Comparison of ENCODE assay signal across 7 cellular contexts in genomic region chr12:80195143-80195726, GRCh38.
DNase-seq lines count a peak whose midpoint lies in the region; ATAC-seq and TF ChIP-seq lines count a peak whose summit lies in the region.

No MANE protein-coding gene starts in this region.

- no peaks in the 10 kb centered on the region for H3K27me3 Mint-ChIP-seq in neural progenitor cell (ENCODE audit: insufficient read depth, low read depth)

- no peaks in the 10 kb centered on the region for H3K36me3 ChIP-seq in neural progenitor cell

- H3K4me3 ChIP-seq in neural progenitor cell, result no peak overlapping the region

- no peaks in the 10 kb centered on the region for H3K4me1 ChIP-seq in neural progenitor cell

- H2AFZ ChIP-seq in neural progenitor cell (replicated peaks), result peak overlapping the region; percentile 2

- H3K9me3 Mint-ChIP-seq in neural progenitor cell, result no peaks in the 10 kb centered on the region

- no peaks in the 10 kb centered on the region for H3K9me3 ChIP-seq in neural progenitor cell (ENCODE audit: low read depth)

- peaks cover 12% of the 10 kb centered on the region for H3K4me1 Mint-ChIP-seq in neural progenitor cell

- H3K36me3 Mint-ChIP-seq in neural progenitor cell, result no peaks in the 10 kb centered on the region

- no peak overlapping the region for H3K4me2 ChIP-seq in neural progenitor cell

- H3K27me3 ChIP-seq in neural progenitor cell, result no peaks in the 10 kb centered on the region

- no peak overlapping the region for H3K27ac ChIP-seq in neural progenitor cell

- TF ChIP-seq CTCF in GM12872 (IDR thresholded peaks at IDR 0.05; ENCODE audit: insufficient read depth, low read depth, low read length) (peak; percentile 50), neural progenitor cell (IDR thresholded peaks at IDR 0.05) (peak; percentile 76)

- ATAC-seq in HG02610 (IDR thresholded peaks at IDR 0.05; ENCODE audit: unreplicated experiment) (peak; percentile 62), GM21423 (IDR thresholded peaks at IDR 0.05; ENCODE audit: unreplicated experiment) (no peak)

- no peak overlapping the region for H3K27ac Mint-ChIP-seq in neural progenitor cell

- no peak overlapping the region for H3K4me3 Mint-ChIP-seq in neural progenitor cell

- peak; percentile 12 for DNase-seq in NCI-H526 treated with DMSO at 0.1 percent for 48 hours (lab: John Stamatoyannopoulos, UW)
- DNase-seq in dermis blood vessel endothelial cell, result peak; percentile 85
- DNase-seq in neural progenitor cell (ENCODE audit: low spot score), result peak; percentile 71
- DNase-seq in cerebellum (ENCODE audit: low spot score), result no peak

- no peak overlapping the region for H3K9ac ChIP-seq in neural progenitor cell

- H3F3A ChIP-seq in neural progenitor cell (ENCODE audit: low read depth), result no peaks in the 10 kb centered on the region

- no peaks in the 10 kb centered on the region for H4K20me1 ChIP-seq in neural progenitor cell (ENCODE audit: low read depth)

- no peaks in the 10 kb centered on the region for H3K79me2 ChIP-seq in neural progenitor cell (ENCODE audit: low read depth)
